Comparison of ENCODE assay signal across 26 cellular contexts in the genomic region with DNA sequence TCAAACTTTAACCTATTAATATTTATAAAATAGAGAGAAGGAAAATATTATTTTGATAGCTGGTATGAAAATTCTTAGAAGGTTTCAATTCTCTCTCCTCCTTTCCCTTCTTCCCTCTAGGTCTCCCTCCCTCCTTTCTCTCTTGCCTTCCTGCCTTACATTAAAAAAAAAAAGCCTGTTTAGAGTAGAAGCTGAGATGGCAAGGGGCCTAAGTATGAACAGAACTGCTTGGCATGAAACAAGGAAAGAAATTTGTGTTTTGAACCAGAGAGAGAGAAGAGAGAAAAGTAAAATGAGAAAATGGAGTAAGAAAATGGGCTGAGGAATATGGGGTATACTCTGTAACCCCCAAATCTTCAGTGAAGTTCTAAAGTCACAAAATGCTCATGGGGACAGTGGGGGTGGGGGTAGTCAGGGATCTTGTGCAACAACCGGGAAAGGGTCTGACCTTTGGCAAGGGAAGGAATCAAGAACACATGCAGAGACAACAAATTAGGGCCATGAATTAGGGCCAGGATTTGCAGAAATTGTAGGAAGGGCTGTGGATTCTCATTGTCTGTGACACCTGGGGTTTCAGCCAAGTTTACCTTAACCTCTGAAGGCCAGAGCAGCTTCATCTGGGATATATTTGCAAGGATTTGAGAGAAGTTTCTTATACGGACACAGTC. TPM values are rescaled to one million over a fixed set of nuclear protein-coding genes. Genes with fewer than 3 reads are reported as not detected.
DNase-seq lines count a peak whose midpoint lies in the region; ATAC-seq, FAIRE-seq and TF ChIP-seq lines count a peak whose summit lies in the region.
"Had no signal": no experiment of that assay in that cellular context is flagged by ENCODE, and none has a peak within 500 bp of the region (broad histone marks: within the 10 kb centered on the region; RNA-seq: fewer than 3 reads in every experiment).

No MANE protein-coding gene starts in this region.

- no peaks in the 10 kb centered on the region for H3K27me3 Mint-ChIP-seq in astrocyte (ENCODE audit: low read depth, unreplicated experiment)
- peaks cover 0 to 10% (median 0%) of the 10 kb centered on the region in 5 donors for H3K27me3 Mint-ChIP-seq in naive thymus-derived CD4-positive, alpha-beta T cell

- ATAC-seq in DND-41 (ENCODE audit: insufficient read depth, low read depth) = no peak
- no peak for ATAC-seq in naive thymus-derived CD4-positive, alpha-beta T cell
- ATAC-seq: activated CD8-positive, alpha-beta memory T cell treated with anti-CD3 and anti-CD28 coated beads, Interleukin-2, amount 10 ng/mL, durations not matched to agents 7 days and 5 days; left colon; natural killer cell; stimulated activated naive CD8-positive, alpha-beta T cell treated with anti-CD3 and anti-CD28 coated beads, Interleukin-15, amount 100 ng/mL, for 72 hours; upper lobe of right lung had no signal

- H3K27me3 ChIP-seq in DND-41 (ENCODE audit: insufficient read depth, low read length, poor library complexity) (no peaks in the 10 kb centered on the region), astrocyte (ENCODE audit: insufficient read depth, low read length) (no peaks in the 10 kb centered on the region), mesenchymal stem cell (ENCODE audit: control insufficient read depth in 1 of 2, insufficient read depth in 1 of 2, low read length in 2 of 2) (peaks cover 0 to 21% of the 10 kb centered on the region in 2 experiments), PC-9 (ENCODE audit: insufficient read depth, low read depth) (no peaks in the 10 kb centered on the region)
- no peaks in the 10 kb centered on the region for H3K27me3 ChIP-seq in naive thymus-derived CD4-positive, alpha-beta T cell (ENCODE audit: control insufficient read depth in 2 of 2, insufficient read depth in 2 of 2, low read length in 2 of 2)
- H3K27me3 ChIP-seq: upper lobe of right lung had no signal

- POLR2A ChIA-PET in naive thymus-derived CD4-positive, alpha-beta T cell (lab: Charles Lee) = no interaction called here
- POLR2A ChIA-PET in PC-9 (lab: Charles Lee; ENCODE audit: unreplicated experiment) = no interaction called here

- FAIRE-seq in astrocyte (lab: Jason Lieb, UNC) = peak; percentile 80
- FAIRE-seq: endometrium, GM12878 had no signal

- no peak overlapping the region for H3K18ac ChIP-seq in mesenchymal stem cell (ENCODE audit: low read depth in 1 of 2, low read length in 2 of 2)

- H3K27ac Mint-ChIP-seq in astrocyte (ENCODE audit: unreplicated experiment) = no peak overlapping the region
- no peak overlapping the region for H3K27ac Mint-ChIP-seq in naive thymus-derived CD4-positive, alpha-beta T cell
- H3K27ac Mint-ChIP-seq: activated CD4-positive, alpha-beta T cell treated with anti-CD3 and anti-CD28 coated beads, Interleukin-2, amount 10 ng/mL, durations not matched to agents 24 days and 14 days; activated CD8-positive, alpha-beta memory T cell treated with anti-CD3 and anti-CD28 coated beads, Interleukin-2, amount 10 ng/mL, durations not matched to agents 7 days and 5 days; dendritic cell treated with granulocyte-macrophage colony-stimulating factor and Interleukin-4, amounts not matched to agents 40 ng/mL and 50 ng/mL, for 4 days; natural killer cell had no signal

- no peak overlapping the region for H3K14ac ChIP-seq in mesenchymal stem cell (ENCODE audit: low read length in 2 of 2)

- 41% methylated on average over 1 of the region's 2 CpGs for WGBS in mesenchymal stem cell

- DNase-seq in DND-41 (no peak), astrocyte (ENCODE audit: low read depth) (no peak), mesenchymal stem cell (no peak), stromal cell of bone marrow (ENCODE audit: low read depth) (peak; percentile 3), PC-9 (no peak)
- DNase-seq in naive thymus-derived CD4-positive, alpha-beta T cell = no peak
- DNase-seq in activated CD4-positive, alpha-beta T cell treated with anti-CD3 and anti-CD28 coated beads for 1 hour = no peak
- DNase-seq: activated CD4-positive, alpha-beta T cell treated with anti-CD3 and anti-CD28 coated beads, Interleukin-2, amount 10 ng/mL, durations not matched to agents 24 days and 14 days; activated CD8-positive, alpha-beta memory T cell treated with anti-CD3 and anti-CD28 coated beads, Interleukin-2, amount 10 ng/mL, durations not matched to agents 7 days and 5 days; activated naive CD4-positive, alpha-beta T cell treated with anti-CD3 and anti-CD28 coated beads, Interleukin-2, amount 50 U/mL, for 16 hours; Calu3; left colon; natural killer cell; NCI-H1105; NCI-H1930; stimulated activated naive CD8-positive, alpha-beta T cell treated with anti-CD3 and anti-CD28 coated beads, Interleukin-15, amount 100 ng/mL, for 72 hours; upper lobe of right lung had no signal

- peaks cover 20% of the 10 kb centered on the region for H3K4me1 ChIP-seq in DND-41 (ENCODE audit: insufficient read depth, low read length)
- H3K4me1 ChIP-seq in astrocyte (ENCODE audit: insufficient read depth, low read length) = no peaks in the 10 kb centered on the region
- H3K4me1 ChIP-seq in mesenchymal stem cell (ENCODE audit: control insufficient read depth, insufficient read depth, low read depth, low read length) = no peaks in the 10 kb centered on the region
- no peaks in the 10 kb centered on the region for H3K4me1 ChIP-seq in naive thymus-derived CD4-positive, alpha-beta T cell (ENCODE audit: control insufficient read depth in 2 of 2, insufficient read depth in 2 of 2, low read length in 2 of 2)
- H3K4me1 ChIP-seq in PC-9 (replicated peaks; ENCODE audit: insufficient read depth) = no peaks in the 10 kb centered on the region
- H3K4me1 ChIP-seq: upper lobe of right lung had no signal

- no peak overlapping the region for H2BK120ac ChIP-seq in mesenchymal stem cell (ENCODE audit: low read depth, low read length)

- H3K27ac ChIP-seq in DND-41 (ENCODE audit: low read length) (no peak overlapping the region), astrocyte (ENCODE audit: low read depth, low read length) (no peak overlapping the region), mesenchymal stem cell (ENCODE audit: low read length, poor library complexity, severe bottlenecking) (no peak overlapping the region), PC-9 (no peak overlapping the region)
- no peak overlapping the region for H3K27ac ChIP-seq in naive thymus-derived CD4-positive, alpha-beta T cell (ENCODE audit: low read depth, low read length)
- H3K27ac ChIP-seq: C4-2B, RWPE1, upper lobe of right lung, VCaP had no signal

- no peak overlapping the region for H3K23ac ChIP-seq in mesenchymal stem cell (ENCODE audit: low read length in 2 of 2)

- H2AFZ ChIP-seq in DND-41 (ENCODE audit: low read depth, low read length) = no peak overlapping the region
- no peak overlapping the region for H2AFZ ChIP-seq in astrocyte (ENCODE audit: low read depth, low read length)
- H2AFZ ChIP-seq in mesenchymal stem cell (ENCODE audit: low read depth, low read length) = no peak overlapping the region
- H2AFZ ChIP-seq in PC-9 = no peak overlapping the region

- no peaks in the 10 kb centered on the region for H3K79me1 ChIP-seq in mesenchymal stem cell (replicated peaks; ENCODE audit: low read length, poor library complexity, severe bottlenecking)

- no peak overlapping the region for H2BK5ac ChIP-seq in mesenchymal stem cell (ENCODE audit: low read depth, low read length, poor library complexity, severe bottlenecking)

- CTCF ChIA-PET in naive thymus-derived CD4-positive, alpha-beta T cell (lab: Charles Lee) = no interaction called here
- CTCF ChIA-PET in PC-9 (lab: Charles Lee) = no interaction called here

- no peak overlapping the region for H2BK12ac ChIP-seq in mesenchymal stem cell (ENCODE audit: low read length in 2 of 2)

- no peak overlapping the region for H2BK15ac ChIP-seq in mesenchymal stem cell (ENCODE audit: low read depth, poor library complexity, severe bottlenecking)

- TF ChIP-seq CTCF in DND-41 (IDR thresholded peaks at IDR 0.05; ENCODE audit: borderline replicate concordance, extremely low read depth, low read length, poor library complexity, severe bottlenecking) (no peak), astrocyte (IDR thresholded peaks at IDR 0.05; ENCODE audit: insufficient read depth, low read depth, low read length) (no peak), PC-9 (conservative IDR thresholded peaks at IDR 0.05) (no peak)

- H4K20me1 ChIP-seq in DND-41 (ENCODE audit: insufficient read depth, low read length) (no peaks in the 10 kb centered on the region), astrocyte (ENCODE audit: insufficient read depth, low read length) (no peaks in the 10 kb centered on the region), PC-9 (ENCODE audit: insufficient read depth) (no peaks in the 10 kb centered on the region)

- H3K9ac ChIP-seq in DND-41 (ENCODE audit: low read depth, low read length) (no peak overlapping the region), astrocyte (ENCODE audit: low read length) (no peak overlapping the region), mesenchymal stem cell (ENCODE audit: low read length) (peak overlapping the region; percentile 75)

- no peak overlapping the region for H3K4ac ChIP-seq in mesenchymal stem cell (ENCODE audit: low read depth in 1 of 2, low read length in 2 of 2)

- no peaks in the 10 kb centered on the region for H3K36me3 ChIP-seq in DND-41 (ENCODE audit: insufficient read depth, low read length)
- H3K36me3 ChIP-seq in astrocyte (ENCODE audit: insufficient read depth, low read length) = no peaks in the 10 kb centered on the region
- no peaks in the 10 kb centered on the region for H3K36me3 ChIP-seq in mesenchymal stem cell (ENCODE audit: control insufficient read depth in 1 of 2, insufficient read depth in 2 of 2, low read depth in 1 of 2, low read length in 2 of 2)
- no peaks in the 10 kb centered on the region for H3K36me3 ChIP-seq in naive thymus-derived CD4-positive, alpha-beta T cell (ENCODE audit: control insufficient read depth in 2 of 3, insufficient read depth in 3 of 3, low read length in 3 of 3)
- no peaks in the 10 kb centered on the region for H3K36me3 ChIP-seq in PC-9 (ENCODE audit: low read depth)
- H3K36me3 ChIP-seq: upper lobe of right lung had no signal

- H3K4me2 ChIP-seq in DND-41 (ENCODE audit: insufficient read depth, low read length) (peak overlapping the region; percentile 55; the same call in 1 of the 2 replicates), astrocyte (ENCODE audit: low read length) (no peak overlapping the region), mesenchymal stem cell (ENCODE audit: low read length, poor library complexity, severe bottlenecking) (no peak overlapping the region), PC-9 (no peak overlapping the region)

- H3K4me1 Mint-ChIP-seq in astrocyte (ENCODE audit: low read depth, unreplicated experiment) = peaks cover 4% of the 10 kb centered on the region
- H3K4me1 Mint-ChIP-seq in naive thymus-derived CD4-positive, alpha-beta T cell = peaks cover 0 to 4% (median 0%) of the 10 kb centered on the region in 7 donors
- H3K4me1 Mint-ChIP-seq: activated CD4-positive, alpha-beta T cell treated with anti-CD3 and anti-CD28 coated beads, Interleukin-2, amount 10 ng/mL, durations not matched to agents 24 days and 14 days; activated CD8-positive, alpha-beta memory T cell treated with anti-CD3 and anti-CD28 coated beads, Interleukin-2, amount 10 ng/mL, durations not matched to agents 7 days and 5 days; natural killer cell; stimulated activated naive CD8-positive, alpha-beta T cell treated with anti-CD3 and anti-CD28 coated beads, Interleukin-15, amount 100 ng/mL, for 72 hours had no signal

- H4K91ac ChIP-seq in mesenchymal stem cell (ENCODE audit: low read length) = no peak overlapping the region

- no peaks in the 10 kb centered on the region for H3K9me3 ChIP-seq in DND-41 (ENCODE audit: insufficient read depth, low read length, severe bottlenecking)
- no peaks in the 10 kb centered on the region for H3K9me3 ChIP-seq in astrocyte (ENCODE audit: insufficient read depth, low read depth, low read length)
- H3K9me3 ChIP-seq in mesenchymal stem cell (ENCODE audit: control insufficient read depth, low read length) = no peaks in the 10 kb centered on the region
- H3K9me3 ChIP-seq in naive thymus-derived CD4-positive, alpha-beta T cell (ENCODE audit: control insufficient read depth in 2 of 3, low read length in 3 of 3) = no peaks in the 10 kb centered on the region
- no peaks in the 10 kb centered on the region for H3K9me3 ChIP-seq in PC-9 (ENCODE audit: insufficient read depth, low read depth)
- H3K9me3 ChIP-seq: upper lobe of right lung had no signal

- H3K4me3 ChIP-seq in DND-41 (ENCODE audit: low read depth in 1 of 2, low read length in 2 of 2) (no peak overlapping the region), astrocyte (ENCODE audit: insufficient read depth, low read depth, low read length) (no peak overlapping the region), mesenchymal stem cell (ENCODE audit: insufficient read depth in 1 of 2, low read depth in 1 of 2, low read length in 2 of 2) (no peak overlapping the region), PC-9 (no peak overlapping the region)
- H3K4me3 ChIP-seq in naive thymus-derived CD4-positive, alpha-beta T cell (ENCODE audit: low read length) = no peak overlapping the region
- H3K4me3 ChIP-seq: GM12878, upper lobe of right lung had no signal

- no peak overlapping the region for H3K4me3 Mint-ChIP-seq in astrocyte (ENCODE audit: unreplicated experiment)
- no peak overlapping the region for H3K4me3 Mint-ChIP-seq in naive thymus-derived CD4-positive, alpha-beta T cell
- H3K4me3 Mint-ChIP-seq: activated CD4-positive, alpha-beta T cell treated with anti-CD3 and anti-CD28 coated beads, Interleukin-2, amount 10 ng/mL, durations not matched to agents 24 days and 14 days; activated CD8-positive, alpha-beta memory T cell treated with anti-CD3 and anti-CD28 coated beads, Interleukin-2, amount 10 ng/mL, durations not matched to agents 7 days and 5 days; dendritic cell treated with granulocyte-macrophage colony-stimulating factor and Interleukin-4, amounts not matched to agents 40 ng/mL and 50 ng/mL, for 4 days; IgD-negative memory B cell; natural killer cell; stimulated activated naive CD8-positive, alpha-beta T cell treated with anti-CD3 and anti-CD28 coated beads, Interleukin-15, amount 100 ng/mL, for 72 hours had no signal

- no peaks in the 10 kb centered on the region for H3K9me2 ChIP-seq in PC-9 (ENCODE audit: insufficient read depth)

- no peaks in the 10 kb centered on the region for H3F3A ChIP-seq in PC-9 (ENCODE audit: insufficient read depth, low read depth)

- intact Hi-C loops in naive thymus-derived CD4-positive, alpha-beta T cell (cut with micrococcal nuclease) = no loop called here
- intact Hi-C loops in PC-9 (cut with micrococcal nuclease; ENCODE audit: unreplicated experiment) = no loop called here

- no peak overlapping the region for H2AK5ac ChIP-seq in mesenchymal stem cell (ENCODE audit: low read length, severe bottlenecking)

- H3K79me2 ChIP-seq in DND-41 (ENCODE audit: insufficient read depth, low read length) = no peaks in the 10 kb centered on the region
- no peaks in the 10 kb centered on the region for H3K79me2 ChIP-seq in astrocyte (ENCODE audit: insufficient read depth, low read length)
- H3K79me2 ChIP-seq in PC-9 (ENCODE audit: low read depth) = no peaks in the 10 kb centered on the region

- no TSS peak for BruUV-seq in PC-9 (replicated peaks; lab: Mats Ljungman, UMichigan)

- no peak overlapping the region for H4K8ac ChIP-seq in mesenchymal stem cell (ENCODE audit: low read length)

- H3K36me3 Mint-ChIP-seq in astrocyte (ENCODE audit: low read depth, unreplicated experiment) = no peaks in the 10 kb centered on the region
- H3K36me3 Mint-ChIP-seq in naive thymus-derived CD4-positive, alpha-beta T cell = no peaks in the 10 kb centered on the region
- H3K36me3 Mint-ChIP-seq: activated CD8-positive, alpha-beta memory T cell treated with anti-CD3 and anti-CD28 coated beads, Interleukin-2, amount 10 ng/mL, durations not matched to agents 7 days and 5 days; IgD-negative memory B cell; natural killer cell had no signal

- H3K9me3 Mint-ChIP-seq in astrocyte (ENCODE audit: unreplicated experiment) = no peaks in the 10 kb centered on the region
- H3K9me3 Mint-ChIP-seq in naive thymus-derived CD4-positive, alpha-beta T cell = peaks cover 0 to 5% (median 0%) of the 10 kb centered on the region in 11 donors
- H3K9me3 Mint-ChIP-seq: activated CD4-positive, alpha-beta T cell treated with anti-CD3 and anti-CD28 coated beads, Interleukin-2, amount 10 ng/mL, durations not matched to agents 24 days and 14 days; dendritic cell treated with granulocyte-macrophage colony-stimulating factor and Interleukin-4, amounts not matched to agents 40 ng/mL and 50 ng/mL, for 4 days; IgD-negative memory B cell; natural killer cell; stimulated activated naive CD8-positive, alpha-beta T cell treated with anti-CD3 and anti-CD28 coated beads, Interleukin-15, amount 100 ng/mL, for 72 hours had no signal

RNA-seq across cellular contexts. Expression of gene SUPT20HL2, which starts 30.6 kb away (rescaled TPM):
- total RNA-seq in astrocyte = not detected in 2 replicates
- polyA plus RNA-seq in mesenchymal stem cell (2013, experiment 1 of 2) = not detected
- polyA plus RNA-seq in mesenchymal stem cell (2013, experiment 2 of 2) = not detected
- not detected for total RNA-seq in naive thymus-derived CD4-positive, alpha-beta T cell
- not detected for polyA plus RNA-seq in naive thymus-derived CD4-positive, alpha-beta T cell
- total RNA-seq in PC-9 (2021) = not detected in 2 replicates
- total RNA-seq: activated CD8-positive, alpha-beta memory T cell treated with anti-CD3 and anti-CD28 coated beads, Interleukin-2, amount 10 ng/mL, durations not matched to agents 7 days and 5 days; Calu3; cardiac septum; GM12878; left colon; natural killer cell; T-helper 2 cell treated with Interferon-gamma antibody and Interleukin-4, amounts not matched to agents 100 ng/mL and 5 ng/mL, for 36 hours; upper lobe of right lung had no signal
- polyA plus RNA-seq: GM12878, IgD-negative memory B cell had no signal
